16 cellular contexts compared by ENCODE assay signal in the genomic region with DNA sequence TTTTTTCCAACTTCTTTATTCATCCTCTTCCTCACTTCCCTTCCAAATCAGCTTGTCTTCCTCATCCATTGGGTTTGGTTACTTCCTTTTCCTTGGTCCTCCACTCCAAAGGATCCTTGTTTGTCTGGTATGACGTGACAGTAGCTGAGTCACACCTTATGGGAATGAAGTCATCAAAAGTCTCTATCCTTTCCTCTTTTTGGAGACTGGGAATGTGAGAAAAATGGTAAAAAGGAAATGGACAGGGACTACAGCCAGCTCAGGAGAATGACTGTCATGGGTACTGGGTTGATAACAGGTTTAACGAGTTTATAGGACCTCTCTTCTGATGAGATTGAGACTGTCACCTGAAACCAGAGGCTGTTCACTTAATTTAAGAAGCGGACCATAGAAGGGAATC.
A peak's percentile ranks its signal among the peaks of the same experiment; 100 is the strongest.
DNase-seq lines count a peak whose midpoint lies in the region; ATAC-seq and TF ChIP-seq lines count a peak whose summit lies in the region.
"Had no signal": no experiment of that assay in that cellular context is flagged by ENCODE, and none has a peak within 500 bp of the region (broad histone marks: within the 10 kb centered on the region; RNA-seq: fewer than 3 reads in every experiment).

No MANE protein-coding gene starts in this region.

- peak; percentile 65 for DNase-seq in Daoy (ENCODE audit: low read depth)
- peak; percentile 24 for DNase-seq in HS-27A (ENCODE audit: low read depth)
- peak; percentile 42 for DNase-seq in SK-MEL-5 (ENCODE audit: low read depth, low spot score)
- peak; percentile 40 to 70 for DNase-seq in foreskin keratinocyte
- no peak for DNase-seq in NCI-H1694 treated with DMSO at 0.1 percent for 48 hours (lab: John Stamatoyannopoulos, UW)
- no peak for DNase-seq in SHP77 (lab: John Stamatoyannopoulos, UW)
- DNase-seq in left ventricle myocardium superior: no peak
- DNase-seq: activated CD4-positive, alpha-beta memory T cell treated with anti-CD3 and anti-CD28 coated beads for 36 hours; adrenal gland; heart right ventricle; kidney; NCI-H1092; occipital lobe had no signal

- ATAC-seq in foreskin keratinocyte (peak; percentile 86), left ventricle myocardium superior (no peak), GM21526 (IDR thresholded peaks at IDR 0.05; ENCODE audit: low FRiP score, unreplicated experiment) (no peak)
- ATAC-seq: heart right ventricle, sciatic nerve had no signal

- intact Hi-C loops in left ventricle myocardium superior (cut with micrococcal nuclease): no loop called here

- H3K27me3 ChIP-seq in foreskin keratinocyte: no peaks in the 10 kb centered on the region
- H3K27me3 ChIP-seq: adrenal gland, heart right ventricle, suprapubic skin had no signal

- no peak overlapping the region for H3K27ac ChIP-seq in foreskin keratinocyte
- H3K27ac ChIP-seq: adrenal gland, heart right ventricle, suprapubic skin had no signal

- in situ Hi-C loops in SK-MEL-5 (cut with HindIII; ENCODE audit: low pct_unique_long_range_greater_than_20kb, low sequenced_read_pairs): no loop called here

- TF ChIP-seq CTCF in foreskin keratinocyte (conservative IDR thresholded peaks at IDR 0.05): no peak

- no peaks in the 10 kb centered on the region for H3K4me1 ChIP-seq in foreskin keratinocyte
- H3K4me1 ChIP-seq: adrenal gland, heart right ventricle, suprapubic skin had no signal

Comparison
In these comparisons a context has a peak if more than half of its experiments do, and no peak if none do; other contexts are left out.
1. DNase-seq: peak in Daoy (single experiment), HS-27A (single experiment), SK-MEL-5 (single experiment) and foreskin keratinocyte (2 of 2); none in NCI-H1694 treated with DMSO at 0.1 percent for 48 hours (single experiment), SHP77 (0 of 2) and left ventricle myocardium superior (single experiment).